Comparison of ENCODE assay signal across 8 cellular contexts in the genomic region with DNA sequence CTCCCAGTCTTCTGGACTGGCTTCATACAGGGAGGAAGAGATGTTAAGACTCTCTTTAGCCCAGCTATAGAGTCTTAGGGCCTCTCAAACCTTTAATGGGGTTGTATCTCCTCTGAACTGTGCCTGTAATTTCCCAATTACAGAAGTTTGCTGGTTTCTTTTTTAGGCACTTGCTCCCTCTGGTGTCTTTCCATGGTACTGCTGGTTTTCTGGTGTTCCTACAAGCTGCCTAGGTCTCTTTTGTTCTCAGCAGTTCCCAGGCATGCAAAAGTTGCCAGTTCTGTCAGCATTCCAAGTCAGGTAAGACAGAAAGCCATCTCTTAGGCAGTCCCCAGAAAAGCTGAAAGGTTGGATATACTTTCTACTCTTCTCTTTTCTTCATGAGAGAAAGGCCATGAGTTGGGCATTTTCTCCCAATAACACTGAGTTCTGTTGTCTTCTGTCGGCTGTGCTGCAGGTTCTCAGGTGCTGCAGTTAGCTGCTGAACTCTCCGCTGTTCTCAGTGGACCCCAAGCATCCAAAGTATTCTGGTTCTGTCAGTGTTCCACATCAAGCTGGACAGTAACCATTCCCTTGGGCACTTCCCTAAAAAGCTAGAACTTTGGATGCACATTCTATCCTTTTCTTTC. TPM values are rescaled to one million over a fixed set of nuclear protein-coding genes. Genes with fewer than 3 reads are reported as not detected.
A peak's percentile ranks its signal among the peaks of the same experiment; 100 is the strongest.
DNase-seq lines count a peak whose midpoint lies in the region; ATAC-seq and TF ChIP-seq lines count a peak whose summit lies in the region.

No MANE protein-coding gene starts in this region.

- no peaks in the 10 kb centered on the region for H3K27me3 ChIP-seq in NT2/D1 (ENCODE audit: insufficient read depth, insufficient read length)

- peak; percentile 35 for ATAC-seq in activated T-helper 17 cell treated with anti-CD3 and anti-CD28 coated beads, Interleukin-2, amount 50 U/mL, for 72 hours (replicated peaks)
- no peak for ATAC-seq in GM18517 (IDR thresholded peaks at IDR 0.05; ENCODE audit: unreplicated experiment)
- ATAC-seq in stimulated activated memory B cell treated with anti-CD40 and anti-IgM and Interleukin-4, amounts not matched to agents 10 μg/mL and 1 μg/mL and 100 μg/mL, for 72 hours: no peak

- H3K9me3 ChIP-seq in NT2/D1 (ENCODE audit: insufficient read depth, low read length): peaks cover 38% of the 10 kb centered on the region

- H3K4me1 ChIP-seq in NT2/D1 (ENCODE audit: insufficient read depth, insufficient read length): no peaks in the 10 kb centered on the region

- no peak overlapping the region for H3K27ac Mint-ChIP-seq in activated T-helper 17 cell treated with anti-CD3 and anti-CD28 coated beads, Interleukin-2, amount 50 U/mL, for 72 hours
- H3K27ac Mint-ChIP-seq in stimulated activated memory B cell treated with anti-CD40 and anti-IgM and Interleukin-4, amounts not matched to agents 10 μg/mL and 1 μg/mL and 100 μg/mL, for 72 hours: no peak overlapping the region

- no peaks in the 10 kb centered on the region for H3K36me3 ChIP-seq in NT2/D1 (ENCODE audit: insufficient read depth, insufficient read length, low read length)

- H3K4me3 Mint-ChIP-seq in activated T-helper 17 cell treated with anti-CD3 and anti-CD28 coated beads, Interleukin-2, amount 50 U/mL, for 72 hours: no peak overlapping the region
- no peak overlapping the region for H3K4me3 Mint-ChIP-seq in stimulated activated memory B cell treated with anti-CD40 and anti-IgM and Interleukin-4, amounts not matched to agents 10 μg/mL and 1 μg/mL and 100 μg/mL, for 72 hours

- H3K4me3 ChIP-seq in HFF-Myc (replicated peaks; ENCODE audit: low read depth, low read length) (no peak overlapping the region), NT2/D1 (ENCODE audit: insufficient read length, low read depth) (no peak overlapping the region)

- H3K4me1 Mint-ChIP-seq in activated T-helper 17 cell treated with anti-CD3 and anti-CD28 coated beads, Interleukin-2, amount 50 U/mL, for 72 hours: peaks cover 9% of the 10 kb centered on the region
- H3K4me1 Mint-ChIP-seq in stimulated activated memory B cell treated with anti-CD40 and anti-IgM and Interleukin-4, amounts not matched to agents 10 μg/mL and 1 μg/mL and 100 μg/mL, for 72 hours: peaks cover 12% of the 10 kb centered on the region

- H3K9me3 Mint-ChIP-seq in activated T-helper 17 cell treated with anti-CD3 and anti-CD28 coated beads, Interleukin-2, amount 50 U/mL, for 72 hours: peaks cover 5% of the 10 kb centered on the region
- H3K9me3 Mint-ChIP-seq in stimulated activated memory B cell treated with anti-CD40 and anti-IgM and Interleukin-4, amounts not matched to agents 10 μg/mL and 1 μg/mL and 100 μg/mL, for 72 hours: peaks cover 18% of the 10 kb centered on the region

- peak; percentile 79 for TF ChIP-seq CTCF in HFF-Myc (IDR thresholded peaks at IDR 0.05; ENCODE audit: low read depth, low read length, missing control alignments)

- H3K36me3 Mint-ChIP-seq in activated T-helper 17 cell treated with anti-CD3 and anti-CD28 coated beads, Interleukin-2, amount 50 U/mL, for 72 hours (ENCODE audit: low read depth): peaks cover 48% of the 10 kb centered on the region
- peaks cover 66% of the 10 kb centered on the region for H3K36me3 Mint-ChIP-seq in stimulated activated memory B cell treated with anti-CD40 and anti-IgM and Interleukin-4, amounts not matched to agents 10 μg/mL and 1 μg/mL and 100 μg/mL, for 72 hours

- no peaks in the 10 kb centered on the region for H3K27me3 Mint-ChIP-seq in activated T-helper 17 cell treated with anti-CD3 and anti-CD28 coated beads, Interleukin-2, amount 50 U/mL, for 72 hours
- no peaks in the 10 kb centered on the region for H3K27me3 Mint-ChIP-seq in stimulated activated memory B cell treated with anti-CD40 and anti-IgM and Interleukin-4, amounts not matched to agents 10 μg/mL and 1 μg/mL and 100 μg/mL, for 72 hours

- DNase-seq in EL (peak; percentile 67), HFF-Myc (ENCODE audit: extremely low read depth, low read depth) (peak; percentile 51), NT2/D1 (ENCODE audit: low read depth, low spot score) (peak; percentile 88), iPS DF 19.7 (ENCODE audit: low read depth, low spot score) (peak; percentile 71)
- DNase-seq in stimulated activated CD4-positive, alpha-beta T cell treated with anti-CD3 and anti-CD28 coated beads, Interleukin-1b, Interleukin-23, amount 100 ng/mL, for 24 hours (ENCODE audit: low read depth in 4 of 4, low spot score in 1 of 4): peak; percentile 3 to 33 (median 16)

- H3K9ac ChIP-seq in NT2/D1 (ENCODE audit: insufficient read length, low read depth): no peak overlapping the region

RNA-seq across cellular contexts. Expression of gene EHHADH, which starts 54.4 kb away (rescaled TPM):
- 1 to 10 TPM; 1.9 to 3.4 TPM for total RNA-seq in activated T-helper 17 cell treated with anti-CD3 and anti-CD28 coated beads, Interleukin-2, amount 50 U/mL, for 72 hours

RNA-seq across cellular contexts. Expression of gene MAP3K13, which starts 54.7 kb away (rescaled TPM):
- total RNA-seq in activated T-helper 17 cell treated with anti-CD3 and anti-CD28 coated beads, Interleukin-2, amount 50 U/mL, for 72 hours: 10 to 100 TPM; 17.9 to 22.2 TPM

Comparison
In these comparisons a context has a peak if more than half of its experiments do, and no peak if none do; other contexts are left out.
1. DNase-seq: peak in every context shown above with its lines; median percentile 88 in NT2/D1; 71 in iPS DF 19.7; 67 in EL; 51 in HFF-Myc; 16 in stimulated activated CD4-positive, alpha-beta T cell treated with anti-CD3 and anti-CD28 coated beads, Interleukin-1b, Interleukin-23, amount 100 ng/mL, for 24 hours.